In genomic region chr11:65975771-65976170, GRCh38 we compare ENCODE assay signal across 1 cellular context.
A peak's percentile ranks its signal among the peaks of the same experiment; 100 is the strongest.
TF ChIP-seq lines count a peak whose summit lies in the region.

No MANE protein-coding gene starts in this region.

TF ChIP-seq in HEK293, 187 proteins besides CTCF, POLR2A, EP300 and RAD21:
- TF ChIP-seq REST (tag by site-specific recombination; IDR thresholded peaks at IDR 0.05): peak; percentile 71
- TF ChIP-seq ZNF660 (tag by site-specific recombination; IDR thresholded peaks at IDR 0.05): no peak
- no peak for TF ChIP-seq ZNF510 (tag by site-specific recombination; IDR thresholded peaks at IDR 0.05; ENCODE audit: insufficient replicate concordance)
